In the genomic region with DNA sequence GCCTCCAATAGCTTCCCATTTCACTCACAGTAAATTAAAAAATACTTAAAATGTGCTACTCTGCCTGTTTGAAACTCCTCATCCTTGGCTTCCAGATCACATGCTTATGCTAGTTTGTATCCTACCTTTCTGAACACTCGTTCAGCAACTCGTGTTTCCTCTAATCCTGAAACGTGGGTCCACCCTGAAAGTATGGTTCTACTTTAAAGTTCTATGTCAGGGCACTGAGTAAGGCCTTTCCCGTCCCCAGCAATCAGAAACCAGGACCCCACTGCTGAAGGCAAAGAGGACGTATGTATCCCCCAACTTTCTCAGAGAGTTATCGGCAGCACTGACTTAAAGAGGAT, we compare ENCODE assay signal across 8 cellular contexts. TPM values are rescaled to one million over a fixed set of nuclear protein-coding genes. Genes with fewer than 3 reads are reported as not detected.
DNase-seq lines count a peak whose midpoint lies in the region; ATAC-seq, FAIRE-seq and TF ChIP-seq lines count a peak whose summit lies in the region.

No MANE protein-coding gene starts in this region.

- H3K4me1 Mint-ChIP-seq in activated T-cell treated with anti-CD3 and anti-CD28 coated beads, Interleukin-2, amount 50 U/mL, for 72 hours (ENCODE audit: low read depth): peaks cover 41% of the 10 kb centered on the region
- peaks cover 34% of the 10 kb centered on the region for H3K4me1 Mint-ChIP-seq in activated CD8-positive, alpha-beta T cell treated with anti-CD3 and anti-CD28 coated beads for 36 hours (ENCODE audit: low read depth)
- peaks cover 30% of the 10 kb centered on the region for H3K4me1 Mint-ChIP-seq in stimulated activated effector memory CD8-positive, alpha-beta T cell treated with anti-CD3 and anti-CD28 coated beads, Interleukin-12 subunit alpha, Interleukin-12 subunit beta, amount 100 ng/mL, for 72 hours

- H3K27ac ChIP-seq in iPS DF 6.9 (ENCODE audit: low read length): no peak overlapping the region

- peak overlapping the region; percentile 88; the same call in 1 of the 2 replicates for H3K4me3 ChIP-seq in iPS DF 6.9 (ENCODE audit: low read length)

- ATAC-seq in activated T-cell treated with anti-CD3 and anti-CD28 coated beads, Interleukin-2, amount 50 U/mL, for 72 hours (replicated peaks in 1 of 2): peak; percentile 24 to 27
- ATAC-seq in activated CD8-positive, alpha-beta T cell treated with anti-CD3 and anti-CD28 coated beads for 36 hours: peak; percentile 32
- ATAC-seq in stimulated activated effector memory CD8-positive, alpha-beta T cell treated with anti-CD3 and anti-CD28 coated beads, Interleukin-12 subunit alpha, Interleukin-12 subunit beta, amount 100 ng/mL, for 72 hours: peak; percentile 29

- TF ChIP-seq CTCF in activated CD8-positive, alpha-beta T cell treated with anti-CD3 and anti-CD28 coated beads for 36 hours (IDR thresholded peaks at IDR 0.05): no peak

- H3K4me3 Mint-ChIP-seq in activated T-cell treated with anti-CD3 and anti-CD28 coated beads, Interleukin-2, amount 50 U/mL, for 72 hours: peak overlapping the region; percentile 90 to 94
- H3K4me3 Mint-ChIP-seq in activated CD8-positive, alpha-beta T cell treated with anti-CD3 and anti-CD28 coated beads for 36 hours: peak overlapping the region; percentile 86
- H3K4me3 Mint-ChIP-seq in stimulated activated effector memory CD8-positive, alpha-beta T cell treated with anti-CD3 and anti-CD28 coated beads, Interleukin-12 subunit alpha, Interleukin-12 subunit beta, amount 100 ng/mL, for 72 hours: peak overlapping the region; percentile 93

- intact Hi-C loops in activated CD8-positive, alpha-beta T cell treated with anti-CD3 and anti-CD28 coated beads for 36 hours (cut with micrococcal nuclease): no loop called here

- no peak for FAIRE-seq in RCC 7860 (lab: Jason Lieb, UNC)

- no peak for DNase-seq in activated T-cell treated with anti-CD3 and anti-CD28 coated beads, Interleukin-2, amount 50 U/mL, for 72 hours
- no peak for DNase-seq in activated T-cell treated with anti-CD3 and anti-CD28 coated beads, Interleukin-2, amount 50 U/mL, for 1 hour
- DNase-seq in activated CD8-positive, alpha-beta T cell treated with anti-CD3 and anti-CD28 coated beads for 36 hours: no peak
- DNase-seq in iPS DF 6.9 (ENCODE audit: low read depth, low spot score) (no peak), 8988T (no peak), RCC 7860 (ENCODE audit: low spot score) (no peak)
- DNase-seq in stimulated activated effector memory CD8-positive, alpha-beta T cell treated with anti-CD3 and anti-CD28 coated beads, Interleukin-12 subunit alpha, Interleukin-12 subunit beta, amount 100 ng/mL, for 72 hours (ENCODE audit: low spot score in 2 of 2): no peak
- no peak for DNase-seq in stimulated activated CD4-positive, alpha-beta T cell treated with anti-CD3 and anti-CD28 coated beads, Interleukin-12 subunit alpha, Interleukin-12 subunit beta, amount 100 ng/mL, for 4 hours

- no peaks in the 10 kb centered on the region for H3K9me3 Mint-ChIP-seq in activated T-cell treated with anti-CD3 and anti-CD28 coated beads, Interleukin-2, amount 50 U/mL, for 72 hours
- H3K9me3 Mint-ChIP-seq in activated CD8-positive, alpha-beta T cell treated with anti-CD3 and anti-CD28 coated beads for 36 hours: peaks cover 3% of the 10 kb centered on the region
- H3K9me3 Mint-ChIP-seq in stimulated activated effector memory CD8-positive, alpha-beta T cell treated with anti-CD3 and anti-CD28 coated beads, Interleukin-12 subunit alpha, Interleukin-12 subunit beta, amount 100 ng/mL, for 72 hours: no peaks in the 10 kb centered on the region

- H3K27me3 ChIP-seq in iPS DF 6.9 (ENCODE audit: control insufficient read depth, insufficient read depth, low read length): no peaks in the 10 kb centered on the region; the same call in 1 of the 2 replicates

- CTCF ChIA-PET in activated CD8-positive, alpha-beta T cell treated with anti-CD3 and anti-CD28 coated beads for 36 hours (lab: Charles Lee): interaction anchor here (0.9 to 1.6 kb wide), 6 partner anchors 8 to 613 kb away, joined by 3 to 5 read pairs (median 3); no protein-coding TSS in a partner anchor

- peak overlapping the region; percentile 99 for H3K27ac Mint-ChIP-seq in activated T-cell treated with anti-CD3 and anti-CD28 coated beads, Interleukin-2, amount 50 U/mL, for 72 hours
- H3K27ac Mint-ChIP-seq in activated CD8-positive, alpha-beta T cell treated with anti-CD3 and anti-CD28 coated beads for 36 hours: peak overlapping the region; percentile 98
- peak overlapping the region; percentile 96 for H3K27ac Mint-ChIP-seq in stimulated activated effector memory CD8-positive, alpha-beta T cell treated with anti-CD3 and anti-CD28 coated beads, Interleukin-12 subunit alpha, Interleukin-12 subunit beta, amount 100 ng/mL, for 72 hours

- no peaks in the 10 kb centered on the region for H3K9me3 ChIP-seq in iPS DF 6.9 (ENCODE audit: control insufficient read depth, insufficient read depth, low read length)

- H3K36me3 Mint-ChIP-seq in activated T-cell treated with anti-CD3 and anti-CD28 coated beads, Interleukin-2, amount 50 U/mL, for 72 hours (ENCODE audit: insufficient read depth in 2 of 2): peaks cover 7 to 13% of the 10 kb centered on the region in 2 donors
- peaks cover 24% of the 10 kb centered on the region for H3K36me3 Mint-ChIP-seq in activated CD8-positive, alpha-beta T cell treated with anti-CD3 and anti-CD28 coated beads for 36 hours (ENCODE audit: low read depth)
- peaks cover 17% of the 10 kb centered on the region for H3K36me3 Mint-ChIP-seq in stimulated activated effector memory CD8-positive, alpha-beta T cell treated with anti-CD3 and anti-CD28 coated beads, Interleukin-12 subunit alpha, Interleukin-12 subunit beta, amount 100 ng/mL, for 72 hours

- no peaks in the 10 kb centered on the region for H3K36me3 ChIP-seq in iPS DF 6.9 (ENCODE audit: control insufficient read depth, insufficient read depth, low read length)

- no CpG with 5 or more reads among the region's 6 CpGs for WGBS in iPS DF 6.9 (ENCODE audit: insufficient coverage, insufficient read length)

- H3K27me3 Mint-ChIP-seq in activated T-cell treated with anti-CD3 and anti-CD28 coated beads, Interleukin-2, amount 50 U/mL, for 72 hours (ENCODE audit: low read depth): peaks cover 22% of the 10 kb centered on the region
- peaks cover 10% of the 10 kb centered on the region for H3K27me3 Mint-ChIP-seq in activated CD8-positive, alpha-beta T cell treated with anti-CD3 and anti-CD28 coated beads for 36 hours

- POLR2A ChIA-PET in activated CD8-positive, alpha-beta T cell treated with anti-CD3 and anti-CD28 coated beads for 36 hours (lab: Charles Lee): interaction anchor here (0.6 to 2.9 kb wide), 10 partner anchors 9 to 135 kb away, joined by 3 to 41 read pairs (median 4); a partner anchor contains a TSS

- peaks cover 3% of the 10 kb centered on the region; the same call in 1 of the 2 replicates for H3K4me1 ChIP-seq in iPS DF 6.9 (ENCODE audit: control insufficient read depth, insufficient read depth, low read length)

RNA-seq across cellular contexts. Expression of a gene that starts 0.4 kb away (rescaled TPM):
- total RNA-seq in activated T-cell treated with anti-CD3 and anti-CD28 coated beads, Interleukin-2, amount 50 U/mL, for 72 hours: 10 to 100 TPM; 74.2 to 82.3 TPM
- 10 to 100 TPM; 48.2 to 49.1 TPM for total RNA-seq in activated CD8-positive, alpha-beta T cell treated with anti-CD3 and anti-CD28 coated beads for 36 hours

RNA-seq across cellular contexts. Expression of a gene that starts 13.6 kb away (rescaled TPM):
- 10 to 100 TPM in 1 of 2 donors, 1 to 10 TPM in 1; 7.6 to 10.7 TPM for total RNA-seq in activated T-cell treated with anti-CD3 and anti-CD28 coated beads, Interleukin-2, amount 50 U/mL, for 72 hours
- total RNA-seq in activated CD8-positive, alpha-beta T cell treated with anti-CD3 and anti-CD28 coated beads for 36 hours: 1 to 10 TPM; 1.3 to 1.4 TPM
